17 cellular contexts compared by ENCODE assay signal in the genomic region with DNA sequence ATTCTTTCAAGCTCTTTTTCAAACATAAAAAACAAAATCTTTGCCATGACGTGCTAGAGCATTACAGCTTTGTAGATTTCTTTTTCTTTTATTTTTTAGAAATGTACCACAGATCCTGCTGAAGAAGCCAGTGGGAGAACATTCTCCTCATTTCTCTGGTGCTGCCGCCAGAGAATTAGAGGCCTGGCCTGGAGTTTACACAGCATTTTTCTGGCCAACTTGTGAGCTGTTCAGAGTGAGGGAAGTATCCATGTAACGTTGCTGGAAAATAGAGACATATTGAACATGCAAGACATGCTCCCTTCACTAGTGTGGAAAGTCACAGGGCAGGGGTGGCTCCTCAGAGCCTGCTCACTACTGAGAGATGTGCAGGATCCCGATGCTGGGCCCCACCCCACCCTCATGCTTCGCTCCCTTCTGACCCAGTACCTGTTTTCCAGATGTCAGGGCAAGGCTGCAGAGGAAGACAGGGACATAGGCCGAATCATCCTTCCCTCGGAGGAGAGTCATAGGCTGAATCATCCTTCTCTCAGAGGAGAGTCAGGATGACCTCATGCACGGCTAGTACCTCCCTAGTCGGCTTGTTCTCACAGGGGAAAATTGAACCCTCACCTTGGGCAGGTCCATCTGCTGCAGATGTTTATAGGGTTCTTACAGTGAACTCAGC.
DNase-seq lines count a peak whose midpoint lies in the region; ATAC-seq, FAIRE-seq and TF ChIP-seq lines count a peak whose summit lies in the region.
"Had no signal": no experiment of that assay in that cellular context is flagged by ENCODE, and none has a peak within 500 bp of the region (broad histone marks: within the 10 kb centered on the region; RNA-seq: fewer than 3 reads in every experiment).

No MANE protein-coding gene starts in this region.

- no peaks in the 10 kb centered on the region for H3K27me3 ChIP-seq in AG04450 (ENCODE audit: control insufficient read depth, insufficient read depth, low read length)
- H3K27me3 ChIP-seq in bronchial epithelial cell (ENCODE audit: control insufficient read depth, insufficient read depth, low read length), result no peaks in the 10 kb centered on the region
- no peaks in the 10 kb centered on the region for H3K27me3 ChIP-seq in hepatocyte
- H3K27me3 ChIP-seq: BLaER1 treated with 17β-estradiol and CSF1 and Interleukin-3, amounts not matched to agents 10 nM and 100 nM had no signal

- no peak overlapping the region for H2AFZ ChIP-seq in hepatocyte

- H3K4me3 Mint-ChIP-seq in neural crest cell, result no peak overlapping the region
- H3K4me3 Mint-ChIP-seq: activated CD4-positive, alpha-beta T cell treated with anti-CD3 and anti-CD28 coated beads for 36 hours; naive thymus-derived CD8-positive, alpha-beta T cell had no signal

- DNase-seq in AG04450 (ENCODE audit: low read depth, low spot score) (peak; percentile 44), HS-5 (ENCODE audit: low read depth) (peak; percentile 89), bronchial epithelial cell (ENCODE audit: low read depth) (peak; percentile 98), neural crest cell (ENCODE audit: low read depth, low spot score) (no peak), DMS153 (lab: John Stamatoyannopoulos, UW) (no peak), UCSD-AML1 (lab: John Stamatoyannopoulos, UW; ENCODE audit: unreplicated experiment) (no peak), hepatocyte (ENCODE audit: low spot score) (no peak)
- DNase-seq: activated CD4-positive, alpha-beta T cell treated with anti-CD3 and anti-CD28 coated beads for 36 hours; erythroblast; naive thymus-derived CD8-positive, alpha-beta T cell; NCI-H146; NCI-H526 treated with DMSO at 0.1 percent for 48 hours; trophoblast cell had no signal

- H3K36me3 Mint-ChIP-seq in neural crest cell (ENCODE audit: low read depth), result peaks cover 6% of the 10 kb centered on the region
- H3K36me3 Mint-ChIP-seq: naive thymus-derived CD8-positive, alpha-beta T cell had no signal

- H3K27me3 Mint-ChIP-seq in neural crest cell (ENCODE audit: low read depth), result no peaks in the 10 kb centered on the region

- H3K9me2 ChIP-seq in hepatocyte (replicated peaks; ENCODE audit: insufficient read depth), result no peaks in the 10 kb centered on the region

- H4K20me1 ChIP-seq in hepatocyte (ENCODE audit: insufficient read depth, poor library complexity, severe bottlenecking), result no peaks in the 10 kb centered on the region
- H4K20me1 ChIP-seq: BLaER1 treated with 17β-estradiol and CSF1 and Interleukin-3, amounts not matched to agents 10 nM and 100 nM had no signal

- no peak overlapping the region for H3K4me2 ChIP-seq in hepatocyte
- H3K4me2 ChIP-seq: BLaER1 treated with 17β-estradiol and CSF1 and Interleukin-3, amounts not matched to agents 10 nM and 100 nM had no signal

- H3K36me3 ChIP-seq in bronchial epithelial cell (ENCODE audit: control insufficient read depth, insufficient read depth, low read length) (no peaks in the 10 kb centered on the region), hepatocyte (replicated peaks; ENCODE audit: insufficient read depth, low read depth) (no peaks in the 10 kb centered on the region)
- H3K36me3 ChIP-seq: BLaER1 treated with 17β-estradiol and CSF1 and Interleukin-3, amounts not matched to agents 10 nM and 100 nM had no signal

- H3K4me1 ChIP-seq in hepatocyte (ENCODE audit: insufficient read depth), result no peaks in the 10 kb centered on the region
- H3K4me1 ChIP-seq: BLaER1 treated with 17β-estradiol and CSF1 and Interleukin-3, amounts not matched to agents 10 nM and 100 nM had no signal

- no peak for ATAC-seq in GM18520 (IDR thresholded peaks at IDR 0.05; ENCODE audit: unreplicated experiment)
- ATAC-seq: activated CD4-positive, alpha-beta T cell treated with anti-CD3 and anti-CD28 coated beads for 36 hours; HepG2; naive thymus-derived CD8-positive, alpha-beta T cell had no signal

- peaks cover 16% of the 10 kb centered on the region for H3K9me3 Mint-ChIP-seq in neural crest cell

- H3K27ac Mint-ChIP-seq in neural crest cell (ENCODE audit: unreplicated experiment), result peak overlapping the region; percentile 19
- H3K27ac Mint-ChIP-seq: activated CD4-positive, alpha-beta T cell treated with anti-CD3 and anti-CD28 coated beads for 36 hours; naive thymus-derived CD8-positive, alpha-beta T cell had no signal

- CTCF ChIA-PET in AG04450 (lab: Charles Lee), result interaction anchor here (0.5 to 1.2 kb wide), 2 partner anchors 153 to 468 kb away, joined by 3 to 5 read pairs; no protein-coding TSS in a partner anchor

- no peaks in the 10 kb centered on the region for H3K9me3 ChIP-seq in AG04450 (ENCODE audit: control insufficient read depth, insufficient read depth, low read length)
- no peaks in the 10 kb centered on the region for H3K9me3 ChIP-seq in hepatocyte (ENCODE audit: low read depth)

- H3K79me2 ChIP-seq in hepatocyte, result no peaks in the 10 kb centered on the region

- TF ChIP-seq CTCF in AG04450 (IDR thresholded peaks at IDR 0.05; ENCODE audit: low read depth, low read length) (no peak), bronchial epithelial cell (IDR thresholded peaks at IDR 0.05; ENCODE audit: insufficient read depth, low read length, severe bottlenecking) (no peak), neural crest cell (conservative IDR thresholded peaks at IDR 0.05) (no peak), hepatocyte (IDR thresholded peaks at IDR 0.05; ENCODE audit: poor library complexity) (no peak)

- H3K4me1 Mint-ChIP-seq in neural crest cell, result no peaks in the 10 kb centered on the region
- H3K4me1 Mint-ChIP-seq: activated CD4-positive, alpha-beta T cell treated with anti-CD3 and anti-CD28 coated beads for 36 hours; naive thymus-derived CD8-positive, alpha-beta T cell had no signal

- POLR2A ChIA-PET in AG04450 (lab: Yijun Ruan, JAX), result no interaction called here

- H3K27ac ChIP-seq in AG04450 (ENCODE audit: low read depth, low read length) (peak overlapping the region; percentile 83), hepatocyte (no peak overlapping the region)
- H3K27ac ChIP-seq: BLaER1 treated with 17β-estradiol and CSF1 and Interleukin-3, amounts not matched to agents 10 nM and 100 nM had no signal

- H3K4me3 ChIP-seq in AG04450 (ENCODE audit: low read depth, low read length) (no peak overlapping the region), bronchial epithelial cell (ENCODE audit: low read depth, low read length) (no peak overlapping the region), hepatocyte (no peak overlapping the region)
- H3K4me3 ChIP-seq: BLaER1 treated with 17β-estradiol and CSF1 and Interleukin-3, amounts not matched to agents 10 nM and 100 nM had no signal

- FAIRE-seq in bronchial epithelial cell (lab: Jason Lieb, UNC), result peak; percentile 98
- FAIRE-seq: HepG2, islet of Langerhans had no signal

- WGBS in hepatocyte (ENCODE audit: low lambda C conversion rate, missing lambda C conversion rate), result 81% methylated on average over 9 of the region's 9 CpGs

Comparison
In these comparisons a context has a peak if more than half of its experiments do, and no peak if none do; other contexts are left out.
1. DNase-seq: peak in AG04450 (single experiment), HS-5 (single experiment) and bronchial epithelial cell (single experiment); none in neural crest cell (single experiment), DMS153 (single experiment), UCSD-AML1 (single experiment) and hepatocyte (single experiment).